25 cellular contexts compared by ENCODE assay signal in genomic region chr1:165845569-165845968, GRCh38.
"Had no signal": no experiment of that assay in that cellular context is flagged by ENCODE, and none has a peak within 500 bp of the region (broad histone marks: within the 10 kb centered on the region; RNA-seq: fewer than 3 reads in every experiment).

No MANE protein-coding gene starts in this region.

- H3K4me3 ChIP-seq: ascending aorta, body of pancreas had no signal

- H3K9me3 ChIP-seq: ascending aorta, body of pancreas had no signal

- DNase-seq: activated CD4-positive, alpha-beta memory T cell treated with anti-CD3 and anti-CD28 coated beads for 36 hours; activated CD4-positive, CD25-positive, alpha-beta regulatory T cell; activated CD8-positive, alpha-beta memory T cell treated with anti-CD3 and anti-CD28 coated beads for 24 hours; activated effector memory CD4-positive, alpha-beta T cell treated with anti-CD3 and anti-CD28 coated beads, Interleukin-2, amount 50 U/mL, for 16 hours; activated naive CD4-positive, alpha-beta T cell treated with Interleukin-2 at 50 U/mL for 16 hours; activated naive CD8-positive, alpha-beta T cell treated with anti-CD3 and anti-CD28 coated beads, Interleukin-2, amount 50 U/mL, for 24 hours; activated T-cell treated with anti-CD3 and anti-CD28 coated beads, Interleukin-2, amount 50 U/mL, for 4 hours; amniotic stem cell; body of pancreas; Kasumi-1; MV-4-11; NCI-H1092 treated with DMSO at 0.1 percent for 48 hours; NCI-H1417 treated with DMSO at 0.1 percent for 48 hours; NCI-H1694; NCI-H2029; NCI-H2107; NCI-H2171 treated with DMSO at 0.1 percent for 48 hours; NCI-H226; NCI-H526; NCI-H774; SIG-M5; T1000 had no signal

- H3K27ac ChIP-seq: ascending aorta, body of pancreas, VCaP had no signal

- H3K36me3 ChIP-seq: ascending aorta had no signal

- ATAC-seq: activated naive CD4-positive, alpha-beta T cell treated with anti-CD3 and anti-CD28 coated beads, Interleukin-2, amount 50 U/mL, for 72 hours; activated naive CD8-positive, alpha-beta T cell treated with anti-CD3 and anti-CD28 coated beads, Interleukin-2, amount 50 U/mL, for 24 hours; activated T-cell treated with anti-CD3 and anti-CD28 coated beads, Interleukin-2, amount 50 U/mL, for 4 hours; body of pancreas had no signal

- H3K27me3 ChIP-seq: ascending aorta, body of pancreas had no signal
